8 cellular contexts compared by ENCODE assay signal in the genomic region with DNA sequence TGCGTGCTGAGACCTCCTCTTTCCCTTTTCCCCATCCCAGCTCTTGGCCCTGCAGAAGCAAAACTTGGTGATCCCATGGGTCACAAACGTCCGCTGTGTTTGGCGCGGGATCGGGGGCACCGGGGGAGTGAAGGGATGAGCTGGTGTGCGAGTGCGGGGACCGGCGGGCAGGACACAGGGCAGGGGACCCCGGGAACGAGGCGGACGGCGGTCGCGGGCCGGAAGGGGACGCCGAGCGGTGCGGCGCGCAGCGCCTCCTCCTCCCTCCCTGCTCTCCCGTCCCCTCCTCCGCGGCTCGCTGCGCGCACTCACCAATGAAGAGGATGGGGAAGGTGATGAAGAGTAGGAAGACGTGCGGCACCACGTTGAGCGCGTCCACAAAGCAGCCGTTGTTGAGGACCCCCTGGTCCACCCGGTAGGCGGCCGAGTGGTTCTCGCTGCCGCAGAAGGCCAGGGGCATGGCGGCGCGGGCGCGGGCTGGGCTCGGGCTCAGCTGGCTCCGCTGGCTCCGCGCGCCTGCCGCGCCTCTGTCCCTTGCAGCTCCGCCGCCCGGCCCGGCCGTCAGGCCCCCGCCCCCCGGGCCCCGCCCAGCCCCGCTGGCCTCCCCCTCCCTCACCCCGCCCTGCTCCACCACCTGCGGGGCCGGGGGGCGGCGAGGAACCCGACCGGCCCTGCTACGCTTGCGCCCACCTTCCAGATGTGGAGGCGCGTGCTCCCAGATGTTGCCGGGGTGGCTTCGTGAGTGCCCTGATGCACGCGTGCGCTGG. TPM values are rescaled to one million over a fixed set of nuclear protein-coding genes. Genes with fewer than 3 reads are reported as not detected.
A peak's percentile ranks its signal among the peaks of the same experiment; 100 is the strongest.
DNase-seq lines count a peak whose midpoint lies in the region; ATAC-seq and TF ChIP-seq lines count a peak whose summit lies in the region.
"Had no signal": no experiment of that assay in that cellular context is flagged by ENCODE, and none has a peak within 500 bp of the region (broad histone marks: within the 10 kb centered on the region; RNA-seq: fewer than 3 reads in every experiment).

A gene (minus strand): TSS at position 529 of the 767 bp plus-strand sequence. CDS start 69 bp downstream, at position 460.

- H3K9ac ChIP-seq in HUES6 (ENCODE audit: low read length) (peak within 1 kb of the TSS; percentile 21), NT2/D1 (ENCODE audit: insufficient read length, low read depth) (peak within 1 kb of the TSS; percentile 77)

- no peaks in the 10 kb centered on the region for H3K36me3 Mint-ChIP-seq in stimulated activated memory B cell treated with anti-CD40 and anti-IgM and Interleukin-4, amounts not matched to agents 10 μg/mL and 1 μg/mL and 100 μg/mL, for 72 hours

- H3K9me3 ChIP-seq in HUES6 (ENCODE audit: control insufficient read depth, insufficient read depth, low read depth, low read length) (no peaks in the 10 kb centered on the region), NT2/D1 (ENCODE audit: insufficient read depth, low read length) (no peaks in the 10 kb centered on the region), right atrium auricular region (no peaks in the 10 kb centered on the region)

- H3K4me1 ChIP-seq in HUES6 (ENCODE audit: control insufficient read depth, insufficient read depth, low read length), result peaks cover 10% of the 10 kb centered on the region
- no peaks in the 10 kb centered on the region for H3K4me1 ChIP-seq in NT2/D1 (ENCODE audit: insufficient read depth, insufficient read length)
- peaks cover 0 to 7% of the 10 kb centered on the region in 2 donors for H3K4me1 ChIP-seq in right atrium auricular region

- ATAC-seq in stimulated activated memory B cell treated with anti-CD40 and anti-IgM and Interleukin-4, amounts not matched to agents 10 μg/mL and 1 μg/mL and 100 μg/mL, for 72 hours, result no peak
- ATAC-seq in GM18498 (IDR thresholded peaks at IDR 0.05; ENCODE audit: unreplicated experiment), result no peak
- no peak for ATAC-seq in GM21576 (IDR thresholded peaks at IDR 0.05; ENCODE audit: unreplicated experiment)
- ATAC-seq in HG02763 (IDR thresholded peaks at IDR 0.05; ENCODE audit: unreplicated experiment), result no peak

- H3K36me3 ChIP-seq in HUES6 (ENCODE audit: control insufficient read depth, insufficient read depth, low read length), result no peaks in the 10 kb centered on the region
- H3K36me3 ChIP-seq in NT2/D1 (ENCODE audit: insufficient read depth, insufficient read length, low read length), result no peaks in the 10 kb centered on the region
- no peaks in the 10 kb centered on the region for H3K36me3 ChIP-seq in right atrium auricular region

- H3K27me3 ChIP-seq in HUES6 (ENCODE audit: control insufficient read depth, insufficient read depth, low read length), result peaks cover 84% of the 10 kb centered on the region
- H3K27me3 ChIP-seq in NT2/D1 (ENCODE audit: insufficient read depth, insufficient read length), result peaks cover 45% of the 10 kb centered on the region
- no peaks in the 10 kb centered on the region for H3K27me3 ChIP-seq in right atrium auricular region

- H3K4me3 ChIP-seq in HUES6 (ENCODE audit: low read depth, low read length) (peak within 1 kb of the TSS; percentile 84), NT2/D1 (ENCODE audit: insufficient read length, low read depth) (peak within 1 kb of the TSS; percentile 66), right atrium auricular region (peak within 1 kb of the TSS; percentile 44 to 51)

- peaks cover 58% of the 10 kb centered on the region for H3K27me3 Mint-ChIP-seq in stimulated activated memory B cell treated with anti-CD40 and anti-IgM and Interleukin-4, amounts not matched to agents 10 μg/mL and 1 μg/mL and 100 μg/mL, for 72 hours

- DNase-seq in NT2/D1 (ENCODE audit: low read depth, low spot score) (no peak), right atrium auricular region (ENCODE audit: low spot score) (no peak)
- DNase-seq: SHP77 had no signal

- H3K27ac ChIP-seq in HUES6 (ENCODE audit: low read depth, low read length) (no peak within 1 kb of the TSS), right atrium auricular region (no peak within 1 kb of the TSS)

- H3K4me3 Mint-ChIP-seq in stimulated activated memory B cell treated with anti-CD40 and anti-IgM and Interleukin-4, amounts not matched to agents 10 μg/mL and 1 μg/mL and 100 μg/mL, for 72 hours, result peak within 1 kb of the TSS; percentile 36

- no peak for TF ChIP-seq CTCF in right atrium auricular region (IDR thresholded peaks at IDR 0.05)

- no peaks in the 10 kb centered on the region for H3K4me1 Mint-ChIP-seq in stimulated activated memory B cell treated with anti-CD40 and anti-IgM and Interleukin-4, amounts not matched to agents 10 μg/mL and 1 μg/mL and 100 μg/mL, for 72 hours

- H3K9me3 Mint-ChIP-seq in stimulated activated memory B cell treated with anti-CD40 and anti-IgM and Interleukin-4, amounts not matched to agents 10 μg/mL and 1 μg/mL and 100 μg/mL, for 72 hours, result no peaks in the 10 kb centered on the region

- no peak within 1 kb of the TSS for H3K27ac Mint-ChIP-seq in stimulated activated memory B cell treated with anti-CD40 and anti-IgM and Interleukin-4, amounts not matched to agents 10 μg/mL and 1 μg/mL and 100 μg/mL, for 72 hours

RNA-seq across cellular contexts. Expression of the gene that starts here (rescaled TPM):
- 1 to 10 TPM; 3.0 to 4.2 TPM for total RNA-seq in right atrium auricular region
